Comparison of ENCODE assay signal across 16 cellular contexts in the genomic region with DNA sequence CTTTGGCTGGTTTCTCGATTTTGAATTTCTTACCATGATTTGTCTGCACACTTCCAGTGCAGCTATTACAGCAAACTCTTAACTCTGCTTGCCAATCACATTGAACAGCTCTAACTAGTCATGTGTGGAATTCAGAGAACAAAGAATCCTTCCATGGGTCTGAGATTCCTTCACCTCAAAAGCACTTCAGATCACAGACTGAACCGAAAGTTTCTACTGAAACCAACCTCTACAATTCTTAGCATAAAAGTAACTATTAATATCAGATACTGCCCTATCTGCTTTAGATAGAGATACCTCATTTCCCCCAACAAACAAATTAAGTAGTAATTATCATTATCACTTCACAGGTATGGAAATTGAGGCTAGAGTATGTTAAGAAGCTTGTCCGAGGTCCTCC. TPM values are rescaled to one million over a fixed set of nuclear protein-coding genes. Genes with fewer than 3 reads are reported as not detected.
A peak's percentile ranks its signal among the peaks of the same experiment; 100 is the strongest.
DNase-seq lines count a peak whose midpoint lies in the region; ATAC-seq and TF ChIP-seq lines count a peak whose summit lies in the region.
"Had no signal": no experiment of that assay in that cellular context is flagged by ENCODE, and none has a peak within 500 bp of the region (broad histone marks: within the 10 kb centered on the region; RNA-seq: fewer than 3 reads in every experiment).

No MANE protein-coding gene starts in this region.

- ATAC-seq in GM18519 (IDR thresholded peaks at IDR 0.05; ENCODE audit: low FRiP score, unreplicated experiment), result peak; percentile 54
- peak; percentile 86 for ATAC-seq in GM21526 (IDR thresholded peaks at IDR 0.05; ENCODE audit: low FRiP score, unreplicated experiment)
- peak; percentile 49 for ATAC-seq in HG03571 (IDR thresholded peaks at IDR 0.05; ENCODE audit: unreplicated experiment)
- ATAC-seq in left lung, result peak; percentile 82
- ATAC-seq in HG02840 (IDR thresholded peaks at IDR 0.05; ENCODE audit: low FRiP score, unreplicated experiment), result no peak
- ATAC-seq in HG03039 (IDR thresholded peaks at IDR 0.05; ENCODE audit: unreplicated experiment), result no peak
- ATAC-seq: activated CD4-positive, CD25-positive, alpha-beta regulatory T cell treated with anti-CD3 and anti-CD28 coated beads, Interleukin-2, amount 50 U/mL, for 24 hours; pancreas had no signal

- TF ChIP-seq CTCF in left lung (IDR thresholded peaks at IDR 0.05), result no peak

- POLR2A ChIA-PET in HEK293T (lab: Yijun Ruan, JAX), result no interaction called here

- no peaks in the 10 kb centered on the region for H3K27me3 ChIP-seq in left lung
- H3K27me3 ChIP-seq: BLaER1, tibial artery had no signal

- intact Hi-C loops in left lung (cut with DNase I), result no loop called here

- CTCF ChIA-PET in HEK293T (lab: Yijun Ruan, JAX), result interaction anchor here (0.7 kb wide), 1 partner anchor 110 kb away, joined by 5 read pairs; no protein-coding TSS in a partner anchor

- H3K9me3 ChIP-seq in left lung, result no peaks in the 10 kb centered on the region
- H3K9me3 ChIP-seq: BLaER1, pancreas, tibial artery had no signal

- DNase-seq in left lung (no peak), HEK293T (ENCODE audit: extremely low spot score) (no peak), OCI-M2 (lab: John Stamatoyannopoulos, UW; ENCODE audit: unreplicated experiment) (no peak)
- DNase-seq: activated naive CD4-positive, alpha-beta T cell; hypothalamus; NCI-H1092; NCI-H2171; pancreas; tibial artery had no signal

- no peaks in the 10 kb centered on the region for H3K36me3 ChIP-seq in left lung
- H3K36me3 ChIP-seq: BLaER1, pancreas, tibial artery had no signal

- H3K4me1 ChIP-seq in left lung, result peaks cover 0 to 5% of the 10 kb centered on the region in 2 donors
- H3K4me1 ChIP-seq: tibial artery had no signal

- no peak overlapping the region for H3K27ac ChIP-seq in left lung
- H3K27ac ChIP-seq: BLaER1, pancreas, tibial artery had no signal

- H3K4me3 ChIP-seq in left lung, result no peak overlapping the region
- H3K4me3 ChIP-seq: BLaER1, pancreas, tibial artery had no signal

TF ChIP-seq in HEK293T, 16 proteins besides CTCF, POLR2A, EP300 and RAD21:
- TF ChIP-seq SP1 (IDR thresholded peaks at IDR 0.05) (no peak), TARDBP (IDR thresholded peaks at IDR 0.05) (no peak), SUZ12 (IDR thresholded peaks at IDR 0.05) (no peak), HDGF (IDR thresholded peaks at IDR 0.05; ENCODE audit: borderline replicate concordance) (no peak), NFRKB (IDR thresholded peaks at IDR 0.05) (no peak), ELF4 (IDR thresholded peaks at IDR 0.05) (no peak), LEF1 (IDR thresholded peaks at IDR 0.05; ENCODE audit: borderline replicate concordance) (no peak), ZNF384 (IDR thresholded peaks at IDR 0.05) (no peak), FOXM1 (IDR thresholded peaks at IDR 0.05; ENCODE audit: borderline replicate concordance) (no peak), FOXA1 (IDR thresholded peaks at IDR 0.05) (no peak), BHLHE40 (IDR thresholded peaks at IDR 0.05; ENCODE audit: borderline replicate concordance) (no peak), ARNT (IDR thresholded peaks at IDR 0.05) (no peak)
- TF ChIP-seq, protein P1, sequence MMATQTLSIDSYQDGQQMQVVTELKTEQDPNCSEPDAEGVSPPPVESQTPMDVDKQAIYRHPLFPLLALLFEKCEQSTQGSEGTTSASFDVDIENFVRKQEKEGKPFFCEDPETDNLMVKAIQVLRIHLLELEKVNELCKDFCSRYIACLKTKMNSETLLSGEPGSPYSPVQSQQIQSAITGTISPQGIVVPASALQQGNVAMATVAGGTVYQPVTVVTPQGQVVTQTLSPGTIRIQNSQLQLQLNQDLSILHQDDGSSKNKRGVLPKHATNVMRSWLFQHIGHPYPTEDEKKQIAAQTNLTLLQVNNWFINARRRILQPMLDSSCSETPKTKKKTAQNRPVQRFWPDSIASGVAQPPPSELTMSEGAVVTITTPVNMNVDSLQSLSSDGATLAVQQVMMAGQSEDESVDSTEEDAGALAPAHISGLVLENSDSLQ (IDR thresholded peaks at IDR 0.05), result no peak
TF ChIP-seq in HEK293T: peak in this region for 0.

RNA-seq across cellular contexts. Expression of a gene that starts 56.5 kb away (rescaled TPM):
- total RNA-seq in left lung, result 1 to 10 TPM; 4.3 to 5.6 TPM

Comparison
In these comparisons a context has a peak if more than half of its experiments do, and no peak if none do; other contexts are left out.
1. ATAC-seq: peak in GM18519 (single experiment), GM21526 (single experiment), HG03571 (single experiment) and left lung (single experiment); none in HG02840 (single experiment) and HG03039 (single experiment).